8 cellular contexts compared by ENCODE assay signal in the genomic region with DNA sequence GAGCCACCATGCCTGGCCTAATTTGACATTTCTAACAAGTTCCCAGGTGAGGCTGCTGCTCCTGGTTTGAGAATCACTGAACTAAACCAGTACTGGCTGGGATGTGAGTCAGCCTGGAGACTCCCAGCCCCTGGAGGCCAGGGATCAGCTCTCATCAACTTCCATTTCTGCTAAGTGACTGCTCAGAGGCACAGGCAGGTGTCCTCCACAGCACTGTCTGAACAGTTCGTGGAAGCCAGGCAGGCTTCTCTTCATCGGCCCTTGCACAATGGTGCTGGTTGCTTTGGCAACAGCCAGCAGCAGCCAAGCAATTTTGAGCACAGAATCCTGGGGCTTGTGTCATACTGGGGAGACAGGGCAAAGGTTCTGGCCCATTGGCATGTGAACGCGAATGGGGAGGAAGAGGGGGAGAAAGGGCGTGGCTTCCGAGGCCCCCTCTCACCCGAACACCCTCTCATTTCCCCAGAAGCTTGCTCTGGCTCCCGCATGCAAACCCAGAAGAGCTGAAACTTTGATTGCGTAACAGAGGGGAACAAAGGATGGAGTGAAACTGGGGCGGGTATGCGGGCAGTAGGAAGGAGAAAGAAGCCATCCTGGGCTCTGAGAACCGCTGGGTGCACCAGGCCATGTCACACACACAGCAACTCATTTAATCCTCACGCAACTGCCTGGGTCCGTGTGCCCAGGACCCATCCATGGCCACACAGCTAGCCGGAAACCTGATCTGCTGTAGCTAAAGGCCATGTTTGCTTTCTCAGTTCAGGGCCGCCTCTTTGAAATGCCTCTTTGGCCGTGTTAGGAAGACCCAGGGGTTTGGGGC. TPM values are rescaled to one million over a fixed set of nuclear protein-coding genes. Genes with fewer than 3 reads are reported as not detected.
A peak's percentile ranks its signal among the peaks of the same experiment; 100 is the strongest.
DNase-seq lines count a peak whose midpoint lies in the region; ATAC-seq, FAIRE-seq and TF ChIP-seq lines count a peak whose summit lies in the region.

No MANE protein-coding gene starts in this region.

- H2AFZ ChIP-seq in IMR-90 (replicated peaks; ENCODE audit: low read length, poor library complexity): peak overlapping the region; percentile 86

- ATAC-seq in IMR-90 (ENCODE audit: low read depth) (peak; percentile 89), pancreas (peak; percentile 24 to 81 (median 80)), GM18520 (IDR thresholded peaks at IDR 0.05; ENCODE audit: unreplicated experiment) (no peak), HG03196 (IDR thresholded peaks at IDR 0.05; ENCODE audit: unreplicated experiment) (no peak)

- H2BK20ac ChIP-seq in IMR-90 (ENCODE audit: low read depth, low read length): no peak overlapping the region

- H3K79me1 ChIP-seq in IMR-90 (ENCODE audit: low read depth in 1 of 2, low read length in 2 of 2): no peaks in the 10 kb centered on the region

- no CpG with 5 or more reads among the region's 17 CpGs for WGBS in IMR-90 (ENCODE audit: extremely low coverage in 2 of 2, insufficient read length in 1 of 2), 2 experiments
- 40 to 42% methylated on average over 17 of the region's 17 CpGs for WGBS in pancreas, 2 donors

- H4K5ac ChIP-seq in IMR-90 (ENCODE audit: low read depth, low read length): peak overlapping the region; percentile 52; the same call in 1 of the 2 replicates

- BruUV-seq in IMR-90 (replicated peaks; lab: Mats Ljungman, UMichigan): no TSS peak

- H3K27me3 ChIP-seq in IMR-90 (ENCODE audit: control insufficient read depth, insufficient read depth, low read length) (no peaks in the 10 kb centered on the region), pancreas (no peaks in the 10 kb centered on the region)

- H3K27ac ChIP-seq in IMR-90 (ENCODE audit: insufficient read depth, low read length) (no peak overlapping the region), pancreas (no peak overlapping the region)

- H3K4ac ChIP-seq in IMR-90 (ENCODE audit: low read depth, low read length): 0 out of 2 replicates have a peak overlapping the region, but pooled peaks have one; percentile 38

- intact Hi-C loops in IMR-90 (cut with micrococcal nuclease) (no loop called here), pancreas (cut with DNase I) (no loop called here)

- 0 out of 2 replicates have a peak overlapping the region, but pooled peaks have one; percentile 60 for H3K14ac ChIP-seq in IMR-90 (replicated peaks; ENCODE audit: low read depth, low read length)

- no peak overlapping the region for H3K18ac ChIP-seq in IMR-90 (ENCODE audit: low read depth, low read length)

- CTCF ChIA-PET in IMR-90 (lab: Yijun Ruan, JAX): no interaction called here

- TF ChIP-seq CTCF in IMR-90 (conservative IDR thresholded peaks at IDR 0.05; ENCODE audit: low read depth, low read length): no peak
- no peak for TF ChIP-seq CTCF in pancreas (IDR thresholded peaks at IDR 0.05)
- no peak for TF ChIP-seq CTCF in GM20000 (IDR thresholded peaks at IDR 0.05; ENCODE audit: extremely low read depth, missing control alignments)

- peak; percentile 40 for DNase-seq in A172 (ENCODE audit: low spot score)
- peak; percentile 64 for DNase-seq in IMR-90
- DNase-seq in SIG-M5 treated with dmso at 0.1 percent for 504 hours (lab: John Stamatoyannopoulos, UW; ENCODE audit: unreplicated experiment): peak; percentile 98
- DNase-seq in glomerular visceral epithelial cell (ENCODE audit: extremely low spot score): peak; percentile 65
- peak in 2 of 6 donors; percentile 40 to 42 for DNase-seq in pancreas
- DNase-seq in GM20000 (ENCODE audit: low spot score): no peak

- H3K9ac ChIP-seq in IMR-90 (ENCODE audit: low read depth, low read length): no peak overlapping the region

- no peak overlapping the region for H4K91ac ChIP-seq in IMR-90 (ENCODE audit: insufficient read depth, low read depth, low read length)

- no peak overlapping the region for H2BK15ac ChIP-seq in IMR-90 (ENCODE audit: low read depth, low read length)

- no peak overlapping the region for H2BK120ac ChIP-seq in IMR-90 (ENCODE audit: low read depth, low read length)

- no peak for TF ChIP-seq RAD21 in IMR-90 (IDR thresholded peaks at IDR 0.05; ENCODE audit: low read length)

- H3K4me2 ChIP-seq in IMR-90 (ENCODE audit: low read depth, low read length): peak overlapping the region; percentile 47

- H4K8ac ChIP-seq in IMR-90 (ENCODE audit: low read depth in 2 of 2, low read length in 2 of 2): peak overlapping the region in 1 of 2 experiments; percentile 66; a peak in 2 of 4 replicates

- no peak overlapping the region for H3K56ac ChIP-seq in IMR-90 (ENCODE audit: extremely low read depth, insufficient read depth, low read length)

- no peak for FAIRE-seq in pancreas (lab: Jason Lieb, UNC)

- peak overlapping the region; percentile 59; the same call in 1 of the 2 replicates for H3K23ac ChIP-seq in IMR-90 (ENCODE audit: low read depth, low read length)

- H3K36me3 ChIP-seq in IMR-90 (ENCODE audit: control insufficient read depth, insufficient read depth, low read length) (no peaks in the 10 kb centered on the region), pancreas (no peaks in the 10 kb centered on the region)

- peaks cover 8% of the 10 kb centered on the region; the same call in 1 of the 2 replicates for H3K9me1 ChIP-seq in IMR-90 (ENCODE audit: insufficient read depth, low read length)

- in situ Hi-C loops in IMR-90 (cut with MboI; ENCODE audit: low sequenced_read_pairs): no loop called here

- dilution Hi-C loops in IMR-90 (cut with HindIII; ENCODE audit: low sequenced_read_pairs, unreplicated experiment): no loop called here

- no peaks in the 10 kb centered on the region; the same call in 1 of the 2 replicates for H4K20me1 ChIP-seq in IMR-90 (ENCODE audit: insufficient read depth, low read length)

- H3K9me3 ChIP-seq in IMR-90 (ENCODE audit: control insufficient read depth, insufficient read depth, low read length) (no peaks in the 10 kb centered on the region), pancreas (no peaks in the 10 kb centered on the region)

- H3K4me1 ChIP-seq in IMR-90 (ENCODE audit: control insufficient read depth, insufficient read depth, low read length): peaks cover 7% of the 10 kb centered on the region; the same call in 1 of the 2 replicates
- no peaks in the 10 kb centered on the region for H3K4me1 ChIP-seq in pancreas

- no peak overlapping the region for H2BK5ac ChIP-seq in IMR-90 (ENCODE audit: low read depth, low read length, poor library complexity, severe bottlenecking)

- TF ChIP-seq POLR2A in IMR-90 (IDR thresholded peaks at IDR 0.05; ENCODE audit: low read depth, low read length): no peak

- H3K4me3 ChIP-seq in IMR-90 (ENCODE audit: insufficient read depth, low read depth, low read length) (no peak overlapping the region), pancreas (no peak overlapping the region)

- peak overlapping the region; percentile 84 for H2AK9ac ChIP-seq in IMR-90 (replicated peaks; ENCODE audit: low read depth, low read length, poor library complexity)

- H2AK5ac ChIP-seq in IMR-90 (ENCODE audit: low read depth, low read length): 0 out of 2 replicates have a peak overlapping the region, but pooled peaks have one; percentile 29

- POLR2A ChIA-PET in IMR-90 (lab: Charles Lee; ENCODE audit: unreplicated experiment): no interaction called here

TF ChIP-seq in IMR-90, 13 proteins besides CTCF, POLR2A, EP300 and RAD21:
- TF ChIP-seq SMC3 (IDR thresholded peaks at IDR 0.05; ENCODE audit: low read depth, low read length) (0 out of 2 replicates have a peak, but pooled peaks have one; percentile 9), CEBPB (IDR thresholded peaks at IDR 0.05; ENCODE audit: low read depth, low read length) (peak; percentile 91)
- TF ChIP-seq, protein P1, sequence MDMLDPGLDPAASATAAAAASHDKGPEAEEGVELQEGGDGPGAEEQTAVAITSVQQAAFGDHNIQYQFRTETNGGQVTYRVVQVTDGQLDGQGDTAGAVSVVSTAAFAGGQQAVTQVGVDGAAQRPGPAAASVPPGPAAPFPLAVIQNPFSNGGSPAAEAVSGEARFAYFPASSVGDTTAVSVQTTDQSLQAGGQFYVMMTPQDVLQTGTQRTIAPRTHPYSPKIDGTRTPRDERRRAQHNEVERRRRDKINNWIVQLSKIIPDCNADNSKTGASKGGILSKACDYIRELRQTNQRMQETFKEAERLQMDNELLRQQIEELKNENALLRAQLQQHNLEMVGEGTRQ (IDR thresholded peaks at IDR 0.05; ENCODE audit: low read depth, low read length): no peak

RNA-seq across cellular contexts. Expression of a gene that starts 9.0 kb away (rescaled TPM):
- total RNA-seq in A172 (2014; rRNA removed; shearing (Covaris generic)): 70.9 and 72.6 TPM in 2 replicates
- total RNA-seq in IMR-90 (2012; rRNA removed) (25.3 and 25.5 TPM in 2 replicates), pancreas (10 to 100 TPM; 29.7 to 71.6 (median 41.7) TPM)
- polyA plus RNA-seq in IMR-90 (2012; rRNA removed) (42.2 and 60.4 TPM in 2 replicates), pancreas (10 to 100 TPM; 84.2 to 99.0 TPM)
- 31.0 and 59.1 TPM in 2 replicates for polyA plus RNA-seq in IMR-90 (2012; cell fraction: cytosol; rRNA removed)
- polyA plus RNA-seq in IMR-90 (2012; cell fraction: nucleus; rRNA removed; ENCODE audit: low replicate concordance): 74.8 and 189 TPM in 2 replicates

RNA-seq across cellular contexts. Expression of a gene that starts 27.2 kb away (rescaled TPM):
- 57.2 and 79.5 TPM in 2 replicates for total RNA-seq in A172 (2014; rRNA removed; shearing (Covaris generic))
- total RNA-seq in IMR-90 (2012; rRNA removed): 9.7 and 10.8 TPM in 2 replicates
- 42.4 and 47.5 TPM in 2 replicates for polyA plus RNA-seq in IMR-90 (2012; rRNA removed)
- polyA plus RNA-seq in IMR-90 (2012; cell fraction: cytosol; rRNA removed): 41.1 and 59.7 TPM in 2 replicates
- 54.6 and 103 TPM in 2 replicates for polyA plus RNA-seq in IMR-90 (2012; cell fraction: nucleus; rRNA removed; ENCODE audit: low replicate concordance)
- 10 to 100 TPM; 21.6 to 32.0 (median 25.1) TPM for total RNA-seq in pancreas
- 100 to 1,000 TPM in 1 of 2 donors, 10 to 100 TPM in 1; 64.5 to 106 TPM for polyA plus RNA-seq in pancreas

Comparison
In these comparisons a context has a peak if more than half of its experiments do, and no peak if none do; other contexts are left out.
1. ATAC-seq: peak in IMR-90 (single experiment) and pancreas (4 of 4); none in GM18520 (single experiment) and HG03196 (single experiment).